In genomic region chr3:192332386-192333291, GRCh38 we compare ENCODE assay signal across 20 cellular contexts.
DNase-seq lines count a peak whose midpoint lies in the region; ATAC-seq, FAIRE-seq and TF ChIP-seq lines count a peak whose summit lies in the region.
"Had no signal": no experiment of that assay in that cellular context is flagged by ENCODE, and none has a peak within 500 bp of the region (broad histone marks: within the 10 kb centered on the region; RNA-seq: fewer than 3 reads in every experiment).

No MANE protein-coding gene starts in this region.

- H3K4me3 ChIP-seq in endocrine pancreas (ENCODE audit: control insufficient read depth, insufficient read depth, low read length) (peak overlapping the region; percentile 75), trophoblast cell (ENCODE audit: low read depth, low read length) (no peak overlapping the region)
- H3K4me3 ChIP-seq: SJSA1, upper lobe of left lung had no signal

- no peak overlapping the region for H4K91ac ChIP-seq in trophoblast cell (ENCODE audit: low read depth, low read length)

- H3K27me3 Mint-ChIP-seq in activated T-cell treated with anti-CD3 and anti-CD28 coated beads, Interleukin-2, amount 50 U/mL, for 72 hours (ENCODE audit: low read depth): no peaks in the 10 kb centered on the region
- no peaks in the 10 kb centered on the region for H3K27me3 Mint-ChIP-seq in activated T-cell treated with anti-CD3 and anti-CD28 coated beads, Interleukin-2, amount 50 U/mL, for 24 hours
- H3K27me3 Mint-ChIP-seq: activated naive CD8-positive, alpha-beta T cell; stimulated activated naive B cell treated with anti-CD40 and anti-IgM and Interleukin-4, amounts not matched to agents 10 μg/mL and 1 μg/mL and 100 μg/mL, for 72 hours had no signal

- H3K23ac ChIP-seq in trophoblast cell (ENCODE audit: low read length): no peak overlapping the region

- H2AK5ac ChIP-seq in trophoblast cell (ENCODE audit: low read length): no peak overlapping the region

- no peak overlapping the region for H4K12ac ChIP-seq in trophoblast cell (ENCODE audit: low read depth, low read length)

- no peaks in the 10 kb centered on the region for H3K79me1 ChIP-seq in trophoblast cell (ENCODE audit: low read length)

- peaks cover 0 to 3% of the 10 kb centered on the region in 2 donors for H3K9me3 Mint-ChIP-seq in activated T-cell treated with anti-CD3 and anti-CD28 coated beads, Interleukin-2, amount 50 U/mL, for 72 hours
- H3K9me3 Mint-ChIP-seq in activated T-cell treated with anti-CD3 and anti-CD28 coated beads, Interleukin-2, amount 50 U/mL, for 24 hours: no peaks in the 10 kb centered on the region
- no peaks in the 10 kb centered on the region for H3K9me3 Mint-ChIP-seq in stimulated activated effector memory CD8-positive, alpha-beta T cell treated with anti-CD3 and anti-CD28 coated beads, Interleukin-12 subunit alpha, Interleukin-12 subunit beta, amount 100 ng/mL, for 72 hours
- H3K9me3 Mint-ChIP-seq: nephron; stimulated activated naive B cell treated with anti-CD40 and anti-IgM and Interleukin-4, amounts not matched to agents 10 μg/mL and 1 μg/mL and 100 μg/mL, for 72 hours had no signal

- H3K4me3 Mint-ChIP-seq in activated T-cell treated with anti-CD3 and anti-CD28 coated beads, Interleukin-2, amount 50 U/mL, for 72 hours: peak overlapping the region in 1 of 2 donors; percentile 75
- no peak overlapping the region for H3K4me3 Mint-ChIP-seq in activated T-cell treated with anti-CD3 and anti-CD28 coated beads, Interleukin-2, amount 50 U/mL, for 24 hours
- no peak overlapping the region for H3K4me3 Mint-ChIP-seq in stimulated activated effector memory CD8-positive, alpha-beta T cell treated with anti-CD3 and anti-CD28 coated beads, Interleukin-12 subunit alpha, Interleukin-12 subunit beta, amount 100 ng/mL, for 72 hours
- H3K4me3 Mint-ChIP-seq: nephron had no signal

- ATAC-seq in activated T-cell treated with anti-CD3 and anti-CD28 coated beads, Interleukin-2, amount 50 U/mL, for 72 hours (replicated peaks in 1 of 2): no peak
- ATAC-seq in stimulated activated effector memory CD8-positive, alpha-beta T cell treated with anti-CD3 and anti-CD28 coated beads, Interleukin-12 subunit alpha, Interleukin-12 subunit beta, amount 100 ng/mL, for 72 hours: no peak
- ATAC-seq: CD8-positive, alpha-beta T cell; stimulated activated naive B cell treated with anti-CD40 and anti-IgM and Interleukin-4, amounts not matched to agents 10 μg/mL and 1 μg/mL and 100 μg/mL, for 72 hours had no signal

- no peak overlapping the region for H3K27ac ChIP-seq in trophoblast cell (ENCODE audit: low read depth, low read length)
- no peak overlapping the region for H3K27ac ChIP-seq in caudate nucleus (ENCODE audit: low read depth, low read length)
- H3K27ac ChIP-seq: SJSA1, upper lobe of left lung had no signal

- H3K36me3 ChIP-seq in endocrine pancreas (ENCODE audit: control insufficient read depth, insufficient read depth, low read length): no peaks in the 10 kb centered on the region
- H3K36me3 ChIP-seq in trophoblast cell (ENCODE audit: control insufficient read depth in 1 of 2, insufficient read depth in 2 of 2, low read length in 2 of 2): no peaks in the 10 kb centered on the region
- H3K36me3 ChIP-seq: SJSA1, upper lobe of left lung had no signal

- no peaks in the 10 kb centered on the region for H3K79me2 ChIP-seq in trophoblast cell (ENCODE audit: control insufficient read depth, insufficient read depth, low read length, poor library complexity)

- H3K4me1 ChIP-seq in endocrine pancreas (ENCODE audit: control insufficient read depth, insufficient read depth, low read length): peaks cover 21% of the 10 kb centered on the region
- H3K4me1 ChIP-seq in trophoblast cell (ENCODE audit: control insufficient read depth in 1 of 2, insufficient read depth in 2 of 2, low read length in 2 of 2): no peaks in the 10 kb centered on the region
- H3K4me1 ChIP-seq: SJSA1, upper lobe of left lung had no signal

- peak overlapping the region; percentile 77 for H3K27ac Mint-ChIP-seq in activated T-cell treated with anti-CD3 and anti-CD28 coated beads, Interleukin-2, amount 50 U/mL, for 72 hours
- H3K27ac Mint-ChIP-seq in activated T-cell treated with anti-CD3 and anti-CD28 coated beads, Interleukin-2, amount 50 U/mL, for 24 hours: no peak overlapping the region
- H3K27ac Mint-ChIP-seq in stimulated activated effector memory CD8-positive, alpha-beta T cell treated with anti-CD3 and anti-CD28 coated beads, Interleukin-12 subunit alpha, Interleukin-12 subunit beta, amount 100 ng/mL, for 72 hours: no peak overlapping the region
- H3K27ac Mint-ChIP-seq: activated naive CD8-positive, alpha-beta T cell; nephron; stimulated activated naive B cell treated with anti-CD40 and anti-IgM and Interleukin-4, amounts not matched to agents 10 μg/mL and 1 μg/mL and 100 μg/mL, for 72 hours had no signal

- WGBS in trophoblast cell (ENCODE audit: extremely low coverage, insufficient coverage, insufficient read length): no CpG with 5 or more reads among the region's 6 CpGs

- no peak overlapping the region for H3K4ac ChIP-seq in trophoblast cell (ENCODE audit: low read depth, low read length)

- DNase-seq in activated T-cell treated with anti-CD3 and anti-CD28 coated beads, Interleukin-2, amount 50 U/mL, for 72 hours: no peak
- DNase-seq in activated T-cell treated with anti-CD3 and anti-CD28 coated beads, Interleukin-2, amount 50 U/mL, for 24 hours: no peak
- DNase-seq in H54 (ENCODE audit: insufficient read length, low spot score) (no peak), trophoblast cell (peak; percentile 11 to 26), caudate nucleus (lab: John Stamatoyannopoulos, UW) (no peak), NCI-H146 (lab: John Stamatoyannopoulos, UW) (no peak)
- no peak for DNase-seq in stimulated activated effector memory CD8-positive, alpha-beta T cell treated with anti-CD3 and anti-CD28 coated beads, Interleukin-12 subunit alpha, Interleukin-12 subunit beta, amount 100 ng/mL, for 72 hours (ENCODE audit: low spot score in 2 of 2)
- DNase-seq: activated CD4-positive, alpha-beta T cell treated with anti-CD3 and anti-CD28 coated beads for 1 hour; CD8-positive, alpha-beta T cell; dermis blood vessel endothelial cell; MV-4-11; NCI-H2081; NCI-H510A treated with DMSO at 0.1 percent for 48 hours; stimulated activated naive B cell treated with anti-CD40 and anti-IgM and Interleukin-4, amounts not matched to agents 10 μg/mL and 1 μg/mL and 100 μg/mL, for 72 hours; T1000; upper lobe of left lung had no signal

- no peak overlapping the region for H2BK5ac ChIP-seq in trophoblast cell (ENCODE audit: low read depth, low read length, poor library complexity)

- H4K8ac ChIP-seq in trophoblast cell (ENCODE audit: low read depth, low read length): no peak overlapping the region

- FAIRE-seq in H54 (lab: Jason Lieb, UNC): peak; percentile 68

- peaks cover 13% of the 10 kb centered on the region for H3K4me1 Mint-ChIP-seq in activated T-cell treated with anti-CD3 and anti-CD28 coated beads, Interleukin-2, amount 50 U/mL, for 72 hours (ENCODE audit: low read depth)
- H3K4me1 Mint-ChIP-seq in activated T-cell treated with anti-CD3 and anti-CD28 coated beads, Interleukin-2, amount 50 U/mL, for 24 hours (ENCODE audit: low read depth): peaks cover 14% of the 10 kb centered on the region
- H3K4me1 Mint-ChIP-seq in stimulated activated effector memory CD8-positive, alpha-beta T cell treated with anti-CD3 and anti-CD28 coated beads, Interleukin-12 subunit alpha, Interleukin-12 subunit beta, amount 100 ng/mL, for 72 hours: no peaks in the 10 kb centered on the region
- H3K4me1 Mint-ChIP-seq: nephron had no signal

- H3K18ac ChIP-seq in trophoblast cell (ENCODE audit: low read length): no peak overlapping the region

- no peak overlapping the region for H2BK120ac ChIP-seq in trophoblast cell (ENCODE audit: insufficient read depth, low read length, poor library complexity)

- no peak overlapping the region for H3K14ac ChIP-seq in trophoblast cell (ENCODE audit: low read length)

- H2BK12ac ChIP-seq in trophoblast cell (ENCODE audit: low read length): no peak overlapping the region

- H2AFZ ChIP-seq in trophoblast cell (ENCODE audit: insufficient read depth, low read length, poor library complexity): no peak overlapping the region

- H3K9me3 ChIP-seq in endocrine pancreas (ENCODE audit: control insufficient read depth, low read length) (no peaks in the 10 kb centered on the region), trophoblast cell (ENCODE audit: insufficient read depth, low read depth, low read length) (no peaks in the 10 kb centered on the region)
- H3K9me3 ChIP-seq: SJSA1, upper lobe of left lung had no signal

- H3K4me2 ChIP-seq in trophoblast cell (ENCODE audit: low read length): no peak overlapping the region

- H3K36me3 Mint-ChIP-seq in activated T-cell treated with anti-CD3 and anti-CD28 coated beads, Interleukin-2, amount 50 U/mL, for 72 hours (ENCODE audit: insufficient read depth in 2 of 2): no peaks in the 10 kb centered on the region
- H3K36me3 Mint-ChIP-seq in activated T-cell treated with anti-CD3 and anti-CD28 coated beads, Interleukin-2, amount 50 U/mL, for 24 hours (ENCODE audit: low read depth): no peaks in the 10 kb centered on the region
- no peaks in the 10 kb centered on the region for H3K36me3 Mint-ChIP-seq in stimulated activated effector memory CD8-positive, alpha-beta T cell treated with anti-CD3 and anti-CD28 coated beads, Interleukin-12 subunit alpha, Interleukin-12 subunit beta, amount 100 ng/mL, for 72 hours
- H3K36me3 Mint-ChIP-seq: activated naive CD8-positive, alpha-beta T cell; CD8-positive, alpha-beta T cell; stimulated activated naive B cell treated with anti-CD40 and anti-IgM and Interleukin-4, amounts not matched to agents 10 μg/mL and 1 μg/mL and 100 μg/mL, for 72 hours had no signal

- TF ChIP-seq POLR2A in H54 (IDR thresholded peaks at IDR 0.05; ENCODE audit: low read depth, low read length): no peak

- no peak overlapping the region for H3K9ac ChIP-seq in endocrine pancreas (ENCODE audit: control insufficient read depth, insufficient read depth, low read length)
- H3K9ac ChIP-seq in trophoblast cell (ENCODE audit: low read length): no peak overlapping the region

- H3K27me3 ChIP-seq in endocrine pancreas (ENCODE audit: control insufficient read depth, insufficient read depth, low read length) (no peaks in the 10 kb centered on the region), trophoblast cell (ENCODE audit: insufficient read depth, low read length) (no peaks in the 10 kb centered on the region)
- H3K27me3 ChIP-seq: SJSA1, upper lobe of left lung had no signal

Comparison
In these comparisons a context has a peak if more than half of its experiments do, and no peak if none do; other contexts are left out.
1. DNase-seq: peak in trophoblast cell (2 of 2); none in activated T-cell treated with anti-CD3 and anti-CD28 coated beads, Interleukin-2, amount 50 U/mL, for 72 hours (0 of 2), activated T-cell treated with anti-CD3 and anti-CD28 coated beads, Interleukin-2, amount 50 U/mL, for 24 hours (single experiment), H54 (single experiment), caudate nucleus (0 of 61), NCI-H146 (single experiment) and stimulated activated effector memory CD8-positive, alpha-beta T cell treated with anti-CD3 and anti-CD28 coated beads, Interleukin-12 subunit alpha, Interleukin-12 subunit beta, amount 100 ng/mL, for 72 hours (0 of 2).